ENCODE assay signal across 10 cellular contexts in genomic region chr5:127942246-127943060, GRCh38.
DNase-seq lines count a peak whose midpoint lies in the region; ATAC-seq, FAIRE-seq and TF ChIP-seq lines count a peak whose summit lies in the region.
"Had no signal": no experiment of that assay in that cellular context is flagged by ENCODE, and none has a peak within 500 bp of the region (broad histone marks: within the 10 kb centered on the region; RNA-seq: fewer than 3 reads in every experiment).

No MANE protein-coding gene starts in this region.

- no peak for TF ChIP-seq CTCF in endothelial cell (IDR thresholded peaks at IDR 0.05; ENCODE audit: unreplicated experiment)
- no peak for TF ChIP-seq CTCF in gastrocnemius medialis (IDR thresholded peaks at IDR 0.05 in 4 of 5, conservative IDR thresholded peaks at IDR 0.05 in 1 of 5)
- TF ChIP-seq CTCF in right lobe of liver (IDR thresholded peaks at IDR 0.05) = no peak

- no peak overlapping the region for H3K4me3 Mint-ChIP-seq in endothelial cell (ENCODE audit: unreplicated experiment)

- no peaks in the 10 kb centered on the region for H3K36me3 Mint-ChIP-seq in endothelial cell (ENCODE audit: low read depth, unreplicated experiment)

- H3K4me1 ChIP-seq in gastrocnemius medialis = peaks cover 10 to 15% of the 10 kb centered on the region in 2 donors
- H3K4me1 ChIP-seq in right lobe of liver = no peaks in the 10 kb centered on the region

- peaks cover 6% of the 10 kb centered on the region for H3K27me3 Mint-ChIP-seq in endothelial cell (ENCODE audit: unreplicated experiment)

- intact Hi-C loops in gastrocnemius medialis (cut with DNase I; ENCODE audit: low total_unique reads) (no loop called here), right lobe of liver (cut with DNase I) (no loop called here)

- TF ChIP-seq POLR2A in gastrocnemius medialis (IDR thresholded peaks at IDR 0.05) = no peak
- TF ChIP-seq POLR2A in right lobe of liver (IDR thresholded peaks at IDR 0.05) = no peak

- H3K36me3 ChIP-seq in gastrocnemius medialis = no peaks in the 10 kb centered on the region
- H3K36me3 ChIP-seq in right lobe of liver = no peaks in the 10 kb centered on the region
- H3K36me3 ChIP-seq: ovary had no signal

- no peaks in the 10 kb centered on the region for H3K9me3 ChIP-seq in gastrocnemius medialis
- no peaks in the 10 kb centered on the region for H3K9me3 ChIP-seq in right lobe of liver
- H3K9me3 ChIP-seq: ovary had no signal

- peaks cover 22% of the 10 kb centered on the region for H3K4me1 Mint-ChIP-seq in endothelial cell (ENCODE audit: unreplicated experiment)

- in situ Hi-C loops in gastrocnemius medialis (cut with MboI; ENCODE audit: low sequenced_read_pairs in 4 of 4) = no loop called here

- H3K27me3 ChIP-seq in gastrocnemius medialis (no peaks in the 10 kb centered on the region), right lobe of liver (no peaks in the 10 kb centered on the region)
- H3K27me3 ChIP-seq: ovary had no signal

- H3K27ac Mint-ChIP-seq in endothelial cell (ENCODE audit: unreplicated experiment) = peak overlapping the region; percentile 34

- 75% methylated on average over 3 of the region's 3 CpGs for WGBS in right lobe of liver (ENCODE audit: insufficient coverage, low coverage, low lambda C conversion rate, missing lambda C conversion rate)

- H3K4me3 ChIP-seq in gastrocnemius medialis (peak overlapping the region in 1 of 4 donors; percentile 32), right lobe of liver (no peak overlapping the region)
- H3K4me3 ChIP-seq: ovary had no signal

- no peaks in the 10 kb centered on the region for H3K9me3 Mint-ChIP-seq in endothelial cell (ENCODE audit: unreplicated experiment)

- peak; percentile 84 to 85 for ATAC-seq in gastrocnemius medialis
- no peak for ATAC-seq in right lobe of liver

- DNase-seq in NCI-H2171 treated with DMSO at 0.1 percent for 48 hours (lab: John Stamatoyannopoulos, UW) = peak; percentile 18
- no peak for DNase-seq in NCI-H2171 (lab: John Stamatoyannopoulos, UW)
- peak; percentile 50 to 67 for DNase-seq in NCI-H2081 (lab: John Stamatoyannopoulos, UW)
- DNase-seq in endothelial cell (ENCODE audit: low spot score) = no peak
- DNase-seq in gastrocnemius medialis = no peak
- DNase-seq in NCI-H1694 (lab: John Stamatoyannopoulos, UW) = no peak
- no peak for DNase-seq in right lobe of liver
- no peak for DNase-seq in RCC 7860 (ENCODE audit: low spot score)
- DNase-seq: NCI-H1930, ovary had no signal

- no peak for FAIRE-seq in RCC 7860 (lab: Jason Lieb, UNC)

- peak overlapping the region in 3 of 4 donors; percentile 19 to 73 (median 28) for H3K27ac ChIP-seq in gastrocnemius medialis
- no peak overlapping the region for H3K27ac ChIP-seq in right lobe of liver

Comparison
In these comparisons a context has a peak if more than half of its experiments do, and no peak if none do; other contexts are left out.
1. DNase-seq: peak in NCI-H2171 treated with DMSO at 0.1 percent for 48 hours (single experiment) and NCI-H2081 (2 of 2); none in NCI-H2171 (single experiment), endothelial cell (single experiment), gastrocnemius medialis (0 of 2), NCI-H1694 (single experiment), right lobe of liver (0 of 3) and RCC 7860 (single experiment).
2. ATAC-seq: peak in gastrocnemius medialis (2 of 2); none in right lobe of liver (0 of 4).
3. H3K27ac ChIP-seq: peak in gastrocnemius medialis (3 of 4); none in right lobe of liver (0 of 3).